In genomic region chr7:39509441-39509840, GRCh38 we compare ENCODE assay signal across 17 cellular contexts. TPM values are rescaled to one million over a fixed set of nuclear protein-coding genes. Genes with fewer than 3 reads are reported as not detected.
A peak's percentile ranks its signal among the peaks of the same experiment; 100 is the strongest.
DNase-seq lines count a peak whose midpoint lies in the region; ATAC-seq and TF ChIP-seq lines count a peak whose summit lies in the region.
"Had no signal": no experiment of that assay in that cellular context is flagged by ENCODE, and none has a peak within 500 bp of the region (broad histone marks: within the 10 kb centered on the region; RNA-seq: fewer than 3 reads in every experiment).

No MANE protein-coding gene starts in this region.

- H3K4me1 Mint-ChIP-seq in T-helper 17 cell (peaks cover 16% of the 10 kb centered on the region), endothelial cell (ENCODE audit: unreplicated experiment) (peaks cover 30% of the 10 kb centered on the region)

- H3K4me2 ChIP-seq in BLaER1: peak overlapping the region; percentile 51

- peak; percentile 42 for DNase-seq in H4 (ENCODE audit: low spot score)
- DNase-seq in T-helper 17 cell: no peak
- no peak for DNase-seq in endothelial cell (ENCODE audit: low spot score)
- no peak for DNase-seq in anterior cingulate cortex (lab: John Stamatoyannopoulos, UW)
- DNase-seq in NCI-H1105 (lab: John Stamatoyannopoulos, UW): no peak
- DNase-seq: ACHN; AML-193; Caco-2; CD4-positive, CD25-positive, alpha-beta regulatory T cell; HFFc6; MV-4-11; NCI-H1417 treated with DMSO at 0.1 percent for 48 hours; NCI-H1930; NCI-H526 treated with DMSO at 0.1 percent for 48 hours; SJCRH30 had no signal

- no peaks in the 10 kb centered on the region for H3K36me3 ChIP-seq in BLaER1
- H3K36me3 ChIP-seq: SJCRH30 had no signal

- 0 out of 2 replicates have a peak overlapping the region, but pooled peaks have one; percentile 18 for H3K27ac ChIP-seq in BLaER1
- H3K27ac ChIP-seq: SJCRH30 had no signal

- no peak for TF ChIP-seq CTCF in endothelial cell (IDR thresholded peaks at IDR 0.05; ENCODE audit: unreplicated experiment)

- peaks cover 19% of the 10 kb centered on the region for H3K27me3 Mint-ChIP-seq in T-helper 17 cell
- peaks cover 6% of the 10 kb centered on the region for H3K27me3 Mint-ChIP-seq in endothelial cell (ENCODE audit: unreplicated experiment)

- H3K27me3 ChIP-seq in BLaER1: no peaks in the 10 kb centered on the region
- H3K27me3 ChIP-seq: SJCRH30 had no signal

- no peak overlapping the region for H3K27ac Mint-ChIP-seq in T-helper 17 cell
- H3K27ac Mint-ChIP-seq in endothelial cell (ENCODE audit: unreplicated experiment): peak overlapping the region; percentile 70
- H3K27ac Mint-ChIP-seq: CD4-positive, CD25-positive, alpha-beta regulatory T cell; HFFc6 had no signal

- ATAC-seq in T-helper 17 cell: no peak
- ATAC-seq in HG02610 (IDR thresholded peaks at IDR 0.05; ENCODE audit: unreplicated experiment): no peak

- H3K4me3 Mint-ChIP-seq in T-helper 17 cell: peak overlapping the region; percentile 67
- H3K4me3 Mint-ChIP-seq in endothelial cell (ENCODE audit: unreplicated experiment): no peak overlapping the region
- H3K4me3 Mint-ChIP-seq: CD4-positive, CD25-positive, alpha-beta regulatory T cell; HFFc6 had no signal

- no peak overlapping the region for H3K4me3 ChIP-seq in BLaER1
- H3K4me3 ChIP-seq: SJCRH30 had no signal

- peaks cover 13% of the 10 kb centered on the region for H3K4me1 ChIP-seq in BLaER1
- H3K4me1 ChIP-seq: Caco-2, SJCRH30 had no signal

- H4K20me1 ChIP-seq in BLaER1: no peaks in the 10 kb centered on the region

- peaks cover 2% of the 10 kb centered on the region for H3K36me3 Mint-ChIP-seq in T-helper 17 cell (ENCODE audit: low read depth)
- H3K36me3 Mint-ChIP-seq in endothelial cell (ENCODE audit: low read depth, unreplicated experiment): no peaks in the 10 kb centered on the region
- H3K36me3 Mint-ChIP-seq: CD4-positive, CD25-positive, alpha-beta regulatory T cell had no signal

- no peak overlapping the region for H3K9ac ChIP-seq in BLaER1

- H3K9me3 Mint-ChIP-seq in endothelial cell (ENCODE audit: unreplicated experiment): no peaks in the 10 kb centered on the region
- H3K9me3 Mint-ChIP-seq: HFFc6 had no signal

- no peaks in the 10 kb centered on the region; the same call in 1 of the 2 replicates for H3K9me3 ChIP-seq in BLaER1
- H3K9me3 ChIP-seq in T-helper 17 cell (ENCODE audit: control insufficient read depth, low read length, poor library complexity, severe bottlenecking): no peaks in the 10 kb centered on the region
- H3K9me3 ChIP-seq: Caco-2, SJCRH30 had no signal

RNA-seq across cellular contexts. Expression of gene YAE1, which starts 56.8 kb away (rescaled TPM):
- total RNA-seq in H4 (2014; rRNA removed; shearing (Covaris generic)): 56.8 and 85.4 TPM in 2 replicates
- total RNA-seq in T-helper 17 cell (1 to 10 TPM; 3.7 to 6.6 TPM), endothelial cell (ENCODE audit: unreplicated experiment) (13.4 TPM)
